1 cellular context compared by ENCODE assay signal in genomic region chr1:147808025-147808424, GRCh38.
A peak's percentile ranks its signal among the peaks of the same experiment; 100 is the strongest.
TF ChIP-seq lines count a peak whose summit lies in the region.

No MANE protein-coding gene starts in this region.

TF ChIP-seq in HepG2, 621 proteins besides CTCF, POLR2A, EP300 and RAD21 (continued from another document and continues in another):
- TF ChIP-seq ZNF503 (CRISPR knock-in tag; IDR thresholded peaks at IDR 0.05) = peak; percentile 80
- no peak for TF ChIP-seq MYNN (CRISPR knock-in tag; IDR thresholded peaks at IDR 0.05; ENCODE audit: low read depth)
- peak; percentile 94 for TF ChIP-seq ZNF644 (CRISPR knock-in tag; IDR thresholded peaks at IDR 0.05; ENCODE audit: low read depth)
- TF ChIP-seq BCL3 (CRISPR knock-in tag; IDR thresholded peaks at IDR 0.05) = no peak
- peak; percentile 79 for TF ChIP-seq RARA (CRISPR knock-in tag; IDR thresholded peaks at IDR 0.05)
- peak; percentile 70 for TF ChIP-seq SOX13 (IDR thresholded peaks at IDR 0.05)
- TF ChIP-seq SOX13 (CRISPR knock-in tag; conservative IDR thresholded peaks at IDR 0.05 in 1 of 2, IDR thresholded peaks at IDR 0.05 in 1 of 2) = peak in 1 of 2 experiments; percentile 82; a peak in 2 of 4 replicates
- peak; percentile 89 for TF ChIP-seq HNF4A (CRISPR knock-in tag; IDR thresholded peaks at IDR 0.05)
- TF ChIP-seq TCF7 (IDR thresholded peaks at IDR 0.05; ENCODE audit: low read depth) = peak; percentile 98
- TF ChIP-seq KAT8 (CRISPR knock-in tag; IDR thresholded peaks at IDR 0.05) = peak; percentile 59; the same call in 1 of the 2 replicates
- TF ChIP-seq ONECUT2 (CRISPR knock-in tag; IDR thresholded peaks at IDR 0.05) = peak; percentile 85
- peak; percentile 69; the same call in 1 of the 2 replicates for TF ChIP-seq MIER2 (CRISPR knock-in tag; IDR thresholded peaks at IDR 0.05)
- TF ChIP-seq ZNF12 (CRISPR knock-in tag; IDR thresholded peaks at IDR 0.05) = peak; percentile 82; the same call in 1 of the 2 replicates
- TF ChIP-seq ZNF382 (CRISPR knock-in tag; IDR thresholded peaks at IDR 0.05; ENCODE audit: borderline replicate concordance) = no peak
- no peak for TF ChIP-seq KLF15 (CRISPR knock-in tag; IDR thresholded peaks at IDR 0.05; ENCODE audit: borderline replicate concordance)
- peak; percentile 63 for TF ChIP-seq HNF1B (CRISPR knock-in tag; IDR thresholded peaks at IDR 0.05)
- peak; percentile 75; the same call in 1 of the 2 replicates for TF ChIP-seq ZSCAN22 (CRISPR knock-in tag; IDR thresholded peaks at IDR 0.05)
- no peak for TF ChIP-seq MED8 (CRISPR knock-in tag; IDR thresholded peaks at IDR 0.05; ENCODE audit: insufficient replicate concordance)
- no peak for TF ChIP-seq KAT2B (IDR thresholded peaks at IDR 0.05; ENCODE audit: borderline replicate concordance, low read depth, low read length)
- peak; percentile 29; the same call in 1 of the 3 replicates for TF ChIP-seq MXI1 (IDR thresholded peaks at IDR 0.05; ENCODE audit: borderline replicate concordance, low read depth, low read length)
- 0 out of 2 replicates have a peak, but pooled peaks have one; percentile 45 for TF ChIP-seq KDM4B (CRISPR knock-in tag; IDR thresholded peaks at IDR 0.05)
- TF ChIP-seq JUNB (CRISPR knock-in tag; IDR thresholded peaks at IDR 0.05; ENCODE audit: borderline replicate concordance) = no peak
- no peak for TF ChIP-seq BRCA1 (CRISPR knock-in tag; IDR thresholded peaks at IDR 0.05)
- TF ChIP-seq SMAD3 (CRISPR knock-in tag; IDR thresholded peaks at IDR 0.05) = peak; percentile 92
- TF ChIP-seq FOXJ3 (CRISPR knock-in tag; IDR thresholded peaks at IDR 0.05; ENCODE audit: borderline replicate concordance) = peak; percentile 91
- no peak for TF ChIP-seq HNRNPL (IDR thresholded peaks at IDR 0.05; ENCODE audit: low read depth, low read length)
- TF ChIP-seq ZNF280D (CRISPR knock-in tag; IDR thresholded peaks at IDR 0.05) = 0 out of 2 replicates have a peak, but pooled peaks have one; percentile 31
- TF ChIP-seq PPARG (CRISPR knock-in tag; conservative IDR thresholded peaks at IDR 0.05) = peak; percentile 90
- TF ChIP-seq ZNF564 (CRISPR knock-in tag; IDR thresholded peaks at IDR 0.05) = 0 out of 2 replicates have a peak, but pooled peaks have one; percentile 34
- 0 out of 2 replicates have a peak, but pooled peaks have one; percentile 53 for TF ChIP-seq ZSCAN9 (CRISPR knock-in tag; IDR thresholded peaks at IDR 0.05; ENCODE audit: borderline replicate concordance)
- no peak for TF ChIP-seq RBM22 (optimal IDR thresholded peaks at IDR 0.05; ENCODE audit: low read length)
- peak; percentile 65; the same call in 1 of the 2 replicates for TF ChIP-seq REPIN1 (CRISPR knock-in tag; IDR thresholded peaks at IDR 0.05; ENCODE audit: borderline replicate concordance, low read depth)
- TF ChIP-seq HNRNPLL (IDR thresholded peaks at IDR 0.05; ENCODE audit: low read depth, low read length, poor library complexity, severe bottlenecking) = no peak
- TF ChIP-seq ATF4 (CRISPR knock-in tag; IDR thresholded peaks at IDR 0.05) = peak in 1 of 2 experiments; percentile 93; a peak in 2 of 4 replicates
- TF ChIP-seq AKAP8 (CRISPR knock-in tag; IDR thresholded peaks at IDR 0.05) = no peak
- TF ChIP-seq ZNF605 (CRISPR knock-in tag; IDR thresholded peaks at IDR 0.05) = 0 out of 2 replicates have a peak, but pooled peaks have one; percentile 16
- TF ChIP-seq TGIF2 (CRISPR knock-in tag; IDR thresholded peaks at IDR 0.05) = 0 out of 2 replicates have a peak, but pooled peaks have one; percentile 38
- peak; percentile 35 for TF ChIP-seq ASH2L (IDR thresholded peaks at IDR 0.05; ENCODE audit: insufficient read length, low read depth, low read length)
- no peak for TF ChIP-seq NFIB (CRISPR knock-in tag; IDR thresholded peaks at IDR 0.05; ENCODE audit: borderline replicate concordance)
- peak; percentile 75; the same call in 1 of the 2 replicates for TF ChIP-seq MIER3 (CRISPR knock-in tag; IDR thresholded peaks at IDR 0.05; ENCODE audit: borderline replicate concordance)
- TF ChIP-seq PRMT3 (CRISPR knock-in tag; IDR thresholded peaks at IDR 0.05; ENCODE audit: borderline replicate concordance, low read depth) = 0 out of 2 replicates have a peak, but pooled peaks have one; percentile 46
- TF ChIP-seq ZBTB10 (CRISPR knock-in tag; IDR thresholded peaks at IDR 0.05; ENCODE audit: borderline replicate concordance) = 0 out of 2 replicates have a peak, but pooled peaks have one; percentile 29
- peak; percentile 99 for TF ChIP-seq CEBPB (IDR thresholded peaks at IDR 0.05; ENCODE audit: borderline replicate concordance, low read depth, low read length)
- TF ChIP-seq SOX6 (IDR thresholded peaks at IDR 0.05) = no peak
- peak; percentile 87 for TF ChIP-seq SOX6 (CRISPR knock-in tag; IDR thresholded peaks at IDR 0.05)
- TF ChIP-seq SOX5 (CRISPR knock-in tag; IDR thresholded peaks at IDR 0.05; ENCODE audit: borderline replicate concordance) = peak; percentile 76; the same call in 1 of the 2 replicates
- 0 out of 2 replicates have a peak, but pooled peaks have one; percentile 30 for TF ChIP-seq HBP1 (CRISPR knock-in tag; IDR thresholded peaks at IDR 0.05; ENCODE audit: low read depth)
- TF ChIP-seq MEIS2 (CRISPR knock-in tag; IDR thresholded peaks at IDR 0.05) = peak; percentile 88
- TF ChIP-seq ZNF331 (CRISPR knock-in tag; IDR thresholded peaks at IDR 0.05) = peak; percentile 95
- TF ChIP-seq ZUFSP (CRISPR knock-in tag; IDR thresholded peaks at IDR 0.05; ENCODE audit: borderline replicate concordance) = no peak
- peak; percentile 81; the same call in 1 of the 2 replicates for TF ChIP-seq ATF2 (CRISPR knock-in tag; IDR thresholded peaks at IDR 0.05)
- peak; percentile 41; the same call in 1 of the 2 replicates for TF ChIP-seq MEF2D (CRISPR knock-in tag; IDR thresholded peaks at IDR 0.05)
- TF ChIP-seq ISL2 (CRISPR knock-in tag; IDR thresholded peaks at IDR 0.05) = peak; percentile 89
